In genomic region chr13:87678353-87678752, GRCh38 we compare ENCODE assay signal across 9 cellular contexts. TPM values are rescaled to one million over a fixed set of nuclear protein-coding genes. Genes with fewer than 3 reads are reported as not detected.
DNase-seq lines count a peak whose midpoint lies in the region; ATAC-seq and TF ChIP-seq lines count a peak whose summit lies in the region.
"Had no signal": no experiment of that assay in that cellular context is flagged by ENCODE, and none has a peak within 500 bp of the region (broad histone marks: within the 10 kb centered on the region; RNA-seq: fewer than 3 reads in every experiment).

No MANE protein-coding gene starts in this region.

- H3K9me3 Mint-ChIP-seq in dendritic cell treated with granulocyte-macrophage colony-stimulating factor and Interleukin-4, amounts not matched to agents 40 ng/mL and 50 ng/mL, for 4 days, result no peaks in the 10 kb centered on the region

- H3K36me3 Mint-ChIP-seq in dendritic cell treated with granulocyte-macrophage colony-stimulating factor and Interleukin-4, amounts not matched to agents 40 ng/mL and 50 ng/mL, for 4 days (ENCODE audit: low read depth), result no peaks in the 10 kb centered on the region

- CTCF ChIA-PET in A673 (lab: Charles Lee), result no interaction called here

- peak overlapping the region; percentile 78 for H3K4me3 Mint-ChIP-seq in dendritic cell treated with granulocyte-macrophage colony-stimulating factor and Interleukin-4, amounts not matched to agents 40 ng/mL and 50 ng/mL, for 4 days

- H3K27ac Mint-ChIP-seq in dendritic cell treated with granulocyte-macrophage colony-stimulating factor and Interleukin-4, amounts not matched to agents 40 ng/mL and 50 ng/mL, for 4 days, result no peak overlapping the region

- no peak for TF ChIP-seq CTCF in A673 (conservative IDR thresholded peaks at IDR 0.05; ENCODE audit: low read depth, low read length)

- BruUV-seq in A673 (replicated peaks; lab: Mats Ljungman, UMichigan), result no TSS peak

- H3K36me3 ChIP-seq in A673 (ENCODE audit: insufficient read depth, low read length, poor library complexity, severe bottlenecking) (no peaks in the 10 kb centered on the region), HUES6 (ENCODE audit: control insufficient read depth, insufficient read depth, low read length) (no peaks in the 10 kb centered on the region), muscle layer of duodenum (ENCODE audit: control insufficient read depth in 1 of 2, insufficient read depth in 2 of 2, low read length in 2 of 2) (no peaks in the 10 kb centered on the region)

- H3K27me3 ChIP-seq in A673 (replicated peaks; ENCODE audit: insufficient read depth, low read depth, low read length, poor library complexity), result peaks cover 21% of the 10 kb centered on the region
- peaks cover 66% of the 10 kb centered on the region for H3K27me3 ChIP-seq in HUES6 (ENCODE audit: control insufficient read depth, insufficient read depth, low read length)
- H3K27me3 ChIP-seq in muscle layer of duodenum (ENCODE audit: low read depth, low read length), result peaks cover 30% of the 10 kb centered on the region

- H3K9ac ChIP-seq in HUES6 (ENCODE audit: low read length), result peak overlapping the region; percentile 45

- no peak overlapping the region for H3K27ac ChIP-seq in A673 (ENCODE audit: low read depth, low read length, poor library complexity, severe bottlenecking)
- H3K27ac ChIP-seq in HUES6 (ENCODE audit: low read depth, low read length), result no peak overlapping the region
- H3K27ac ChIP-seq in muscle layer of duodenum (ENCODE audit: low read length), result no peak overlapping the region

- H3K9me3 ChIP-seq in A673 (ENCODE audit: low read depth, low read length, poor library complexity, severe bottlenecking) (no peaks in the 10 kb centered on the region), HUES6 (ENCODE audit: control insufficient read depth, insufficient read depth, low read depth, low read length) (no peaks in the 10 kb centered on the region), muscle layer of duodenum (ENCODE audit: control insufficient read depth in 1 of 2, low read length in 2 of 2) (no peaks in the 10 kb centered on the region)
- H3K9me3 ChIP-seq: body of pancreas had no signal

- POLR2A ChIA-PET in A673 (lab: Charles Lee; ENCODE audit: low non-redundant PET), result no interaction called here

- H3K4me3 ChIP-seq in A673 (ENCODE audit: low read depth, low read length, poor library complexity, severe bottlenecking) (peak overlapping the region; percentile 48), HUES6 (ENCODE audit: low read depth, low read length) (peak overlapping the region; percentile 65), muscle layer of duodenum (ENCODE audit: low read depth in 1 of 2, low read length in 2 of 2) (peak overlapping the region; percentile 66)

- peaks cover 51% of the 10 kb centered on the region for H3K27me3 Mint-ChIP-seq in dendritic cell treated with granulocyte-macrophage colony-stimulating factor and Interleukin-4, amounts not matched to agents 40 ng/mL and 50 ng/mL, for 4 days

- DNase-seq in A673 (ENCODE audit: low spot score) (no peak), HuH-7.5 (ENCODE audit: low spot score) (no peak)
- DNase-seq in stimulated activated naive CD4-positive, alpha-beta T cell (lab: John Stamatoyannopoulos, UW), result no peak

- ATAC-seq in GM19023 (IDR thresholded peaks at IDR 0.05; ENCODE audit: unreplicated experiment), result no peak
- ATAC-seq in GM18502 (IDR thresholded peaks at IDR 0.05; ENCODE audit: poor library complexity, unreplicated experiment), result no peak

- peaks cover 4% of the 10 kb centered on the region for H3K4me1 ChIP-seq in A673 (ENCODE audit: insufficient read depth, low read length, poor library complexity, severe bottlenecking)
- peaks cover 20% of the 10 kb centered on the region for H3K4me1 ChIP-seq in HUES6 (ENCODE audit: control insufficient read depth, insufficient read depth, low read length)
- H3K4me1 ChIP-seq in muscle layer of duodenum (ENCODE audit: control insufficient read depth in 1 of 2, insufficient read depth in 2 of 2, low read length in 2 of 2), result peaks cover 0 to 24% of the 10 kb centered on the region in 2 donors

- H3K4me1 Mint-ChIP-seq in dendritic cell treated with granulocyte-macrophage colony-stimulating factor and Interleukin-4, amounts not matched to agents 40 ng/mL and 50 ng/mL, for 4 days (ENCODE audit: low read depth), result peaks cover 26% of the 10 kb centered on the region

- intact Hi-C loops in A673 (cut with micrococcal nuclease; ENCODE audit: unreplicated experiment), result loop anchor here (10.0 kb wide), 1 partner anchor 306 kb away; no protein-coding TSS in a partner anchor
- intact Hi-C loops in dendritic cell treated with granulocyte-macrophage colony-stimulating factor and Interleukin-4, amounts not matched to agents 40 ng/mL and 50 ng/mL, for 4 days (cut with micrococcal nuclease), result no loop called here

RNA-seq across cellular contexts. Expression of gene SLITRK5, which starts 7.2 kb away (rescaled TPM):
- total RNA-seq in A673 (2021), result 1.3 and 2.2 TPM in 2 replicates
